ENCODE assay signal across 8 cellular contexts in the genomic region with DNA sequence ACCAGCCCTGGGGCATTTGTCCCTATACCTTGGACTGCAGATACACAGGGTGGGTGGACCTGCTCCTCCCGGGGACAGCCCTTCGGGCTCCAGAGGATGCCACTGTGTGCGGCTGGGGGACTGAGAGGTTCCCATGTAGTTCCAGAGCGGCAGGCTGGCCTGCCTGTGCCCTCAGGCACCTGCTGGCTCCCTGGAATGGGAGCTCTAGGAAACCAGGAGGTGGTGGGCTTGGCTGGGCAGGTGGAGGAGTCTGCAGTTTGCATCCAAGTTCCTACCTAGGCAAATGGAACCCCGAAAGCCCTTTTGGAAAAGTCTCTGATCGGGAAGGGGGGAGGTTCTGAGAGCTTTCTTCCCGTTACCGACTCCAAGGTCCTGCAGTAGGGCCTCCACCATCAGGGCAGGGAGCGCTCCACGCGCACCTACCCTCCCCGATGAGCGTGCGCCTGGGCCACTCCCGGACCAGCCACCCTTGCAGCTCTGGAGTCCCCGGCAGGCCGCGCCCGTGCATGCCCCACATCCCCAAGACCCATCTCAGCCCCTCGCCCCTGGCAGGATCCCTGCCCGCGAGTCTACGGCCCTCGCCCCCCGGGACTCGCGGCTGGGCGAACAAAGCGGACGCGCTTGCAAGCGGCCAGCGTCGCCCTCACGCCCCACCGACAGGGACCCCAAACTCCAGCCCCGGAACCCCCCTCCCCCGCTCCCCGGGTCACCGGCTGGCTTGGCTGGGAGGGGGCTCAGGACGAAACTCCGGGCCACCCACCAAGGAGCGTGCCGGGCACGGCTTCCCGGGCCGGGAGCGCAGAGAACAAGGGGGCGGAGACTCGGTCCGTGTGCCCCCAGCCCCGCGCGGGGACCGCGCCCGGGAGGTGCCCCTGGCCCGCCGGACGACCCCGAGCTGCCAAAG. TPM values are rescaled to one million over a fixed set of nuclear protein-coding genes. Genes with fewer than 3 reads are reported as not detected.
A peak's percentile ranks its signal among the peaks of the same experiment; 100 is the strongest.
DNase-seq lines count a peak whose midpoint lies in the region; ATAC-seq and TF ChIP-seq lines count a peak whose summit lies in the region.

No MANE protein-coding gene starts in this region.

- TF ChIP-seq POLR2A in gastrocnemius medialis (IDR thresholded peaks at IDR 0.05) = no peak

- peak overlapping the region; percentile 64 to 84 (median 76) for H3K4me3 ChIP-seq in gastrocnemius medialis

- H3K9me3 ChIP-seq in gastrocnemius medialis = no peaks in the 10 kb centered on the region

- peaks cover 22% of the 10 kb centered on the region for H3K4me1 Mint-ChIP-seq in activated CD8-positive, alpha-beta T cell treated with anti-CD3 and anti-CD28 coated beads, Interleukin-2, amount 10 ng/mL, durations not matched to agents 7 days and 5 days (ENCODE audit: low read depth)

- H3K4me1 ChIP-seq in gastrocnemius medialis = peaks cover 30 to 46% of the 10 kb centered on the region in 2 donors

- H3K27ac Mint-ChIP-seq in activated CD8-positive, alpha-beta T cell treated with anti-CD3 and anti-CD28 coated beads, Interleukin-2, amount 10 ng/mL, durations not matched to agents 7 days and 5 days = no peak overlapping the region

- POLR2A ChIA-PET in activated CD8-positive, alpha-beta T cell treated with anti-CD3 and anti-CD28 coated beads, Interleukin-2, amount 10 ng/mL, durations not matched to agents 7 days and 5 days (lab: Charles Lee) = no interaction called here

- TF ChIP-seq CTCF in gastrocnemius medialis (IDR thresholded peaks at IDR 0.05 in 4 of 5, conservative IDR thresholded peaks at IDR 0.05 in 1 of 5) = no peak

- DNase-seq in NCI-H82 (lab: John Stamatoyannopoulos, UW) = peak; percentile 38
- DNase-seq in NCI-H82 treated with DMSO at 0.1 percent for 48 hours (lab: John Stamatoyannopoulos, UW; ENCODE audit: unreplicated experiment) = no peak
- no peak for DNase-seq in activated CD8-positive, alpha-beta T cell treated with anti-CD3 and anti-CD28 coated beads, Interleukin-2, amount 10 ng/mL, durations not matched to agents 7 days and 5 days
- DNase-seq in left cardiac atrium = no peak
- no peak for DNase-seq in gastrocnemius medialis
- no peak for DNase-seq in middle frontal gyrus (ENCODE audit: extremely low spot score, low spot score)
- DNase-seq in COR-L47 (lab: John Stamatoyannopoulos, UW) = no peak

- intact Hi-C loops in left cardiac atrium (cut with DNase I) = no loop called here
- intact Hi-C loops in gastrocnemius medialis (cut with DNase I; ENCODE audit: low total_unique reads) = loop anchor here (2.0 kb wide), 1 partner anchor 22 kb away; no protein-coding TSS in a partner anchor

- peak overlapping the region; percentile 59 for H3K4me3 Mint-ChIP-seq in activated CD8-positive, alpha-beta T cell treated with anti-CD3 and anti-CD28 coated beads, Interleukin-2, amount 10 ng/mL, durations not matched to agents 7 days and 5 days

- CTCF ChIA-PET in activated CD8-positive, alpha-beta T cell treated with anti-CD3 and anti-CD28 coated beads, Interleukin-2, amount 10 ng/mL, durations not matched to agents 7 days and 5 days (lab: Charles Lee) = interaction anchor here (1.2 kb wide), 1 partner anchor 9 kb away, joined by 4 read pairs; no protein-coding TSS in a partner anchor

- peaks cover 7% of the 10 kb centered on the region for H3K9me3 Mint-ChIP-seq in activated CD8-positive, alpha-beta T cell treated with anti-CD3 and anti-CD28 coated beads, Interleukin-2, amount 10 ng/mL, durations not matched to agents 7 days and 5 days (ENCODE audit: insufficient read depth)

- H3K36me3 ChIP-seq in gastrocnemius medialis = no peaks in the 10 kb centered on the region

- in situ Hi-C loops in gastrocnemius medialis (cut with MboI; ENCODE audit: low sequenced_read_pairs in 4 of 4) = no loop called here

- no peaks in the 10 kb centered on the region for H3K27me3 ChIP-seq in gastrocnemius medialis

- peak overlapping the region; percentile 75 to 90 (median 84) for H3K27ac ChIP-seq in gastrocnemius medialis

- H3K27me3 Mint-ChIP-seq in activated CD8-positive, alpha-beta T cell treated with anti-CD3 and anti-CD28 coated beads, Interleukin-2, amount 10 ng/mL, durations not matched to agents 7 days and 5 days (ENCODE audit: low read depth) = peaks cover 34% of the 10 kb centered on the region

- ATAC-seq in activated CD8-positive, alpha-beta T cell treated with anti-CD3 and anti-CD28 coated beads, Interleukin-2, amount 10 ng/mL, durations not matched to agents 7 days and 5 days = no peak
- peak; percentile 7 to 14 for ATAC-seq in left cardiac atrium
- peak; percentile 28 to 35 for ATAC-seq in gastrocnemius medialis
- ATAC-seq in HG03196 (IDR thresholded peaks at IDR 0.05; ENCODE audit: unreplicated experiment) = no peak

- H3K36me3 Mint-ChIP-seq in activated CD8-positive, alpha-beta T cell treated with anti-CD3 and anti-CD28 coated beads, Interleukin-2, amount 10 ng/mL, durations not matched to agents 7 days and 5 days (ENCODE audit: low read depth) = peaks cover 5% of the 10 kb centered on the region

RNA-seq across cellular contexts. Expression of a gene that starts 0.7 kb away (rescaled TPM):
- under 1 TPM in 1 of 2 experiments, not detected in 1; 0.18 TPM for total RNA-seq in activated CD8-positive, alpha-beta T cell treated with anti-CD3 and anti-CD28 coated beads, Interleukin-2, amount 10 ng/mL, durations not matched to agents 7 days and 5 days
- 1 to 10 TPM; 2.2 to 2.6 TPM for total RNA-seq in left cardiac atrium
- 10 to 100 TPM in 3 of 4 donors, 1 to 10 TPM in 1; 9.3 to 25.9 (median 23.7) TPM for total RNA-seq in gastrocnemius medialis

RNA-seq across cellular contexts. Expression of a gene that starts 58.6 kb away (rescaled TPM):
- total RNA-seq in activated CD8-positive, alpha-beta T cell treated with anti-CD3 and anti-CD28 coated beads, Interleukin-2, amount 10 ng/mL, durations not matched to agents 7 days and 5 days = not detected
- total RNA-seq in left cardiac atrium (not detected), gastrocnemius medialis (not detected)

Comparison
In these comparisons a context has a peak if more than half of its experiments do, and no peak if none do; other contexts are left out.
1. ATAC-seq: peak in left cardiac atrium (2 of 2) and gastrocnemius medialis (2 of 2); none in activated CD8-positive, alpha-beta T cell treated with anti-CD3 and anti-CD28 coated beads, Interleukin-2, amount 10 ng/mL, durations not matched to agents 7 days and 5 days (single experiment) and HG03196 (single experiment).